ENCODE assay signal across 1 cellular context in the genomic region with DNA sequence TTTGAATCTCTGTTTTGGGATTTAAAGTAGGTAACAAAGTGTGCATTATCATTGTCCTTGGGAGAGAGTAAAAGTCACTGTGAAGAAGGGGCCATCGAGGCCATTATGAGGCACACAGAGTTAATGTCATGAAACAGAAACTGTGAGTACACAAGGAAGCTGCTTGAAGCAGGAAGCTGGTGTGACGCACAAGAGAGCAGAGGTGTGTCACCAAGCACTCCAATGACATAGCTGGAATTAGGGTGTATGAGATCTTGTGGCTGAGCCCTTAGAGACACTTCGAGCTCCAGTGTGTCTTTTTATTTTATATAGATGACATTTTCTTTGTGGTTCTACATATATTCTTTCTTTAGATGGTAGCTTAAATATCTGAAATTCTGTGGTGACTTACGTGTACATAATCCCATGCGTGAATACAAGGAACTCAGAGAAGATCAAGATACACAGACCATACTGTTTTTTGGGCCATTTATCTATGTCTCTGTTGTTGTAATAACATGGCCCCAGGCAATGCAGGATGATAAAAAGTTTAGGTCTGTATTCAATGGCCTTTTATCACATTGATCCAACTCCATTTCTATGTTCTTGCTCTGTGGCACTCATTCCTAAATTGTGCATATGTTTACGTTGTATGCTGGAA.
TF ChIP-seq lines count a peak whose summit lies in the region.

No MANE protein-coding gene starts in this region.

TF ChIP-seq in GM12878, 131 proteins besides CTCF, POLR2A, EP300 and RAD21 (continued from another document):
- TF ChIP-seq, protein P1, sequence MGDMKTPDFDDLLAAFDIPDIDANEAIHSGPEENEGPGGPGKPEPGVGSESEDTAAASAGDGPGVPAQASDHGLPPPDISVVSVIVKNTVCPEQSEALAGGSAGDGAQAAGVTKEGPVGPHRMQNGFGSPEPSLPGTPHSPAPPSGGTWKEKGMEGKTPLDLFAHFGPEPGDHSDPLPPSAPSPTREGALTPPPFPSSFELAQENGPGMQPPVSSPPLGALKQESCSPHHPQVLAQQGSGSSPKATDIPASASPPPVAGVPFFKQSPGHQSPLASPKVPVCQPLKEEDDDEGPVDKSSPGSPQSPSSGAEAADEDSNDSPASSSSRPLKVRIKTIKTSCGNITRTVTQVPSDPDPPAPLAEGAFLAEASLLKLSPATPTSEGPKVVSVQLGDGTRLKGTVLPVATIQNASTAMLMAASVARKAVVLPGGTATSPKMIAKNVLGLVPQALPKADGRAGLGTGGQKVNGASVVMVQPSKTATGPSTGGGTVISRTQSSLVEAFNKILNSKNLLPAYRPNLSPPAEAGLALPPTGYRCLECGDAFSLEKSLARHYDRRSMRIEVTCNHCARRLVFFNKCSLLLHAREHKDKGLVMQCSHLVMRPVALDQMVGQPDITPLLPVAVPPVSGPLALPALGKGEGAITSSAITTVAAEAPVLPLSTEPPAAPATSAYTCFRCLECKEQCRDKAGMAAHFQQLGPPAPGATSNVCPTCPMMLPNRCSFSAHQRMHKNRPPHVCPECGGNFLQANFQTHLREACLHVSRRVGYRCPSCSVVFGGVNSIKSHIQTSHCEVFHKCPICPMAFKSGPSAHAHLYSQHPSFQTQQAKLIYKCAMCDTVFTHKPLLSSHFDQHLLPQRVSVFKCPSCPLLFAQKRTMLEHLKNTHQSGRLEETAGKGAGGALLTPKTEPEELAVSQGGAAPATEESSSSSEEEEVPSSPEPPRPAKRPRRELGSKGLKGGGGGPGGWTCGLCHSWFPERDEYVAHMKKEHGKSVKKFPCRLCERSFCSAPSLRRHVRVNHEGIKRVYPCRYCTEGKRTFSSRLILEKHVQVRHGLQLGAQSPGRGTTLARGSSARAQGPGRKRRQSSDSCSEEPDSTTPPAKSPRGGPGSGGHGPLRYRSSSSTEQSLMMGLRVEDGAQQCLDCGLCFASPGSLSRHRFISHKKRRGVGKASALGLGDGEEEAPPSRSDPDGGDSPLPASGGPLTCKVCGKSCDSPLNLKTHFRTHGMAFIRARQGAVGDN (IDR thresholded peaks at IDR 0.05): no peak
- TF ChIP-seq, protein P2, sequence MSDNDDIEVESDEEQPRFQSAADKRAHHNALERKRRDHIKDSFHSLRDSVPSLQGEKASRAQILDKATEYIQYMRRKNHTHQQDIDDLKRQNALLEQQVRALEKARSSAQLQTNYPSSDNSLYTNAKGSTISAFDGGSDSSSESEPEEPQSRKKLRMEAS (IDR thresholded peaks at IDR 0.05; ENCODE audit: low read depth, low read length): no peak
- no peak for TF ChIP-seq RUNX3 (IDR thresholded peaks at IDR 0.05; ENCODE audit: low read length)
- TF ChIP-seq MYC (IDR thresholded peaks at IDR 0.05; ENCODE audit: insufficient read depth, insufficient read length, insufficient replicate concordance, low read length, severe bottlenecking): no peak
- TF ChIP-seq SP1 (IDR thresholded peaks at IDR 0.05; ENCODE audit: low read depth, low read length): no peak
- TF ChIP-seq NFIC (IDR thresholded peaks at IDR 0.05; ENCODE audit: low read depth, low read length): no peak
TF ChIP-seq in GM12878: peak in this region for 0.
